Comparison of ENCODE assay signal across 27 cellular contexts in genomic region chr3:71378509-71378908, GRCh38.
"Had no signal": no experiment of that assay in that cellular context is flagged by ENCODE, and none has a peak within 500 bp of the region (broad histone marks: within the 10 kb centered on the region; RNA-seq: fewer than 3 reads in every experiment).

No MANE protein-coding gene starts in this region.

- H3K4me3 Mint-ChIP-seq: activated CD4-positive, alpha-beta memory T cell treated with anti-CD3 and anti-CD28 coated beads for 36 hours; activated CD8-positive, alpha-beta memory T cell treated with anti-CD3 and anti-CD28 coated beads, Interleukin-2, amount 10 ng/mL, durations not matched to agents 7 days and 5 days; activated naive CD8-positive, alpha-beta T cell treated with anti-CD3 and anti-CD28 coated beads, Interleukin-2, amount 10 ng/mL, durations not matched to agents 7 days and 5 days; memory B cell; neural crest cell; stimulated activated memory B cell treated with anti-CD40 and anti-IgM and Interleukin-4, amounts not matched to agents 10 μg/mL and 1 μg/mL and 100 μg/mL, for 72 hours had no signal

- H3K27me3 Mint-ChIP-seq: activated CD4-positive, alpha-beta memory T cell treated with anti-CD3 and anti-CD28 coated beads for 36 hours; activated naive CD8-positive, alpha-beta T cell treated with anti-CD3 and anti-CD28 coated beads, Interleukin-2, amount 10 ng/mL, durations not matched to agents 7 days and 5 days; memory B cell; stimulated activated memory B cell treated with anti-CD40 and anti-IgM and Interleukin-4, amounts not matched to agents 10 μg/mL and 1 μg/mL and 100 μg/mL, for 72 hours had no signal

- H3K4me3 ChIP-seq: coronary artery, esophagus squamous epithelium, gastroesophageal sphincter, smooth muscle cell, testis, vagina had no signal

- H3K9me3 Mint-ChIP-seq: activated CD4-positive, alpha-beta memory T cell treated with anti-CD3 and anti-CD28 coated beads for 36 hours; memory B cell; stimulated activated memory B cell treated with anti-CD40 and anti-IgM and Interleukin-4, amounts not matched to agents 10 μg/mL and 1 μg/mL and 100 μg/mL, for 72 hours had no signal

- H3K27me3 ChIP-seq: esophagus squamous epithelium, gastroesophageal sphincter, testis, vagina had no signal

- H3K27ac Mint-ChIP-seq: activated CD4-positive, alpha-beta memory T cell treated with anti-CD3 and anti-CD28 coated beads for 36 hours; activated CD8-positive, alpha-beta memory T cell treated with anti-CD3 and anti-CD28 coated beads, Interleukin-2, amount 10 ng/mL, durations not matched to agents 7 days and 5 days; activated naive CD8-positive, alpha-beta T cell treated with anti-CD3 and anti-CD28 coated beads, Interleukin-2, amount 10 ng/mL, durations not matched to agents 7 days and 5 days had no signal

- H3K27ac ChIP-seq: coronary artery, esophagus squamous epithelium, gastroesophageal sphincter, testis, vagina had no signal

- H3K36me3 ChIP-seq: esophagus squamous epithelium, gastroesophageal sphincter, vagina had no signal

- FAIRE-seq: bronchial epithelial cell, islet of Langerhans had no signal

- H3K36me3 Mint-ChIP-seq: memory B cell had no signal

- ATAC-seq: activated CD8-positive, alpha-beta memory T cell treated with anti-CD3 and anti-CD28 coated beads, Interleukin-2, amount 10 ng/mL, durations not matched to agents 7 days and 5 days; gastroesophageal sphincter; left cardiac atrium; sciatic nerve; stimulated activated memory B cell treated with anti-CD40 and anti-IgM and Interleukin-4, amounts not matched to agents 10 μg/mL and 1 μg/mL and 100 μg/mL, for 72 hours had no signal

- H3K4me1 ChIP-seq: esophagus squamous epithelium, gastroesophageal sphincter, testis had no signal

- DNase-seq: activated CD4-positive, alpha-beta memory T cell treated with anti-CD3 and anti-CD28 coated beads for 36 hours; activated CD4-positive, alpha-beta T cell treated with anti-CD3 and anti-CD28 coated beads for 48 hours; activated CD4-positive, CD25-positive, alpha-beta regulatory T cell; activated CD8-positive, alpha-beta memory T cell treated with anti-CD3 and anti-CD28 coated beads, Interleukin-2, amount 10 ng/mL, durations not matched to agents 7 days and 5 days; activated gamma-delta T cell treated with Interleukin-2 at 50 U/mL for 16 hours; activated naive CD8-positive, alpha-beta T cell treated with anti-CD3 and anti-CD28 coated beads, Interleukin-2, amount 10 ng/mL, durations not matched to agents 7 days and 5 days; activated T-cell treated with anti-CD3 and anti-CD28 coated beads for 4 hours; amygdala; esophagus squamous epithelium; head of caudate nucleus; left cardiac atrium; occipital lobe; posterior cingulate gyrus; stimulated activated CD4-positive, alpha-beta T cell treated with anti-CD3 and anti-CD28 coated beads, Interleukin-15, amount 100 ng/mL, for 24 hours; T1000; testis; trophoblast cell had no signal

- H3K9me3 ChIP-seq: esophagus squamous epithelium, gastroesophageal sphincter, testis, vagina had no signal
